Comparison of ENCODE assay signal across 1 cellular context in genomic region chr1:226223157-226223785, GRCh38.
TF ChIP-seq lines count a peak whose summit lies in the region.

MIXL1 (plus strand) TSS chr1:226223664; CDS start chr1:226223682, 18 bp downstream.

TF ChIP-seq in HepG2, 621 proteins besides CTCF, POLR2A, EP300 and RAD21 (continued from another document and continues in another):
- TF ChIP-seq MED1 (CRISPR knock-in tag; IDR thresholded peaks at IDR 0.05) (peak; percentile 78), REPIN1 (CRISPR knock-in tag; IDR thresholded peaks at IDR 0.05; ENCODE audit: borderline replicate concordance, low read depth) (peak; percentile 70; the same call in 1 of the 2 replicates), FOXP1 (IDR thresholded peaks at IDR 0.05) (peak; percentile 15; the same call in 1 of the 2 replicates), FOXP1 (CRISPR knock-in tag; IDR thresholded peaks at IDR 0.05) (peak; percentile 46; the same call in 1 of the 2 replicates), PHF21A (CRISPR knock-in tag; IDR thresholded peaks at IDR 0.05) (peak; percentile 92), CREM (IDR thresholded peaks at IDR 0.05) (peak; percentile 66; the same call in 1 of the 2 replicates), CREM (CRISPR knock-in tag; IDR thresholded peaks at IDR 0.05) (no peak), ZNF7 (CRISPR knock-in tag; IDR thresholded peaks at IDR 0.05) (no peak), GATAD1 (CRISPR knock-in tag; IDR thresholded peaks at IDR 0.05) (peak; percentile 42; the same call in 1 of the 2 replicates), THRA (CRISPR knock-in tag; IDR thresholded peaks at IDR 0.05; ENCODE audit: borderline replicate concordance) (peak; percentile 68; the same call in 1 of the 2 replicates), ZNF441 (CRISPR knock-in tag; IDR thresholded peaks at IDR 0.05; ENCODE audit: borderline replicate concordance) (peak; percentile 33; the same call in 1 of the 2 replicates), YY1 (IDR thresholded peaks at IDR 0.05; ENCODE audit: insufficient read depth, insufficient replicate concordance, low read depth, low read length) (no peak), NFKB2 (CRISPR knock-in tag; IDR thresholded peaks at IDR 0.05; ENCODE audit: borderline replicate concordance) (peak; percentile 33; the same call in 1 of the 2 replicates), SOX13 (IDR thresholded peaks at IDR 0.05) (no peak; the same call in 1 of the 2 replicates), SOX13 (CRISPR knock-in tag; conservative IDR thresholded peaks at IDR 0.05 in 1 of 2, IDR thresholded peaks at IDR 0.05 in 1 of 2) (peak in 1 of 2 experiments; percentile 60; a peak in 2 of 4 replicates), LCORL (IDR thresholded peaks at IDR 0.05) (no peak), LCORL (CRISPR knock-in tag; IDR thresholded peaks at IDR 0.05) (peak; percentile 95), HNRNPH1 (optimal IDR thresholded peaks at IDR 0.05; ENCODE audit: low read depth, low read length) (no peak), TCF7 (IDR thresholded peaks at IDR 0.05; ENCODE audit: low read depth) (peak; percentile 68), HOXD1 (CRISPR knock-in tag; IDR thresholded peaks at IDR 0.05) (peak; percentile 78), CSRNP1 (CRISPR knock-in tag; IDR thresholded peaks at IDR 0.05) (peak; percentile 53; the same call in 1 of the 2 replicates), IRF2 (CRISPR knock-in tag; IDR thresholded peaks at IDR 0.05) (no peak), ZNF660 (CRISPR knock-in tag; IDR thresholded peaks at IDR 0.05; ENCODE audit: borderline replicate concordance, low read depth) (no peak), ZNF543 (CRISPR knock-in tag; IDR thresholded peaks at IDR 0.05) (0 out of 2 replicates have a peak, but pooled peaks have one; percentile 26), POGK (CRISPR knock-in tag; conservative IDR thresholded peaks at IDR 0.05) (peak; percentile 94), ZNF678 (CRISPR knock-in tag; IDR thresholded peaks at IDR 0.05) (no peak), ZMAT3 (CRISPR knock-in tag; conservative IDR thresholded peaks at IDR 0.05) (no peak), TFDP2 (CRISPR knock-in tag; IDR thresholded peaks at IDR 0.05) (peak; percentile 39), ZNF652 (CRISPR knock-in tag; IDR thresholded peaks at IDR 0.05; ENCODE audit: borderline replicate concordance, low read depth) (no peak), ZNF749 (CRISPR knock-in tag; IDR thresholded peaks at IDR 0.05; ENCODE audit: borderline replicate concordance) (no peak), HNRNPLL (IDR thresholded peaks at IDR 0.05; ENCODE audit: low read depth, low read length, poor library complexity, severe bottlenecking) (peak; percentile 97), JARID2 (CRISPR knock-in tag; IDR thresholded peaks at IDR 0.05; ENCODE audit: insufficient replicate concordance) (no peak), GABPB1 (CRISPR knock-in tag; IDR thresholded peaks at IDR 0.05) (peak; percentile 73), HCFC1 (IDR thresholded peaks at IDR 0.05; ENCODE audit: low read depth, low read length) (0 out of 2 replicates have a peak, but pooled peaks have one; percentile 1), TBL1XR1 (IDR thresholded peaks at IDR 0.05; ENCODE audit: borderline replicate concordance, low read length, partially characterized antibody) (no peak), MNT (IDR thresholded peaks at IDR 0.05) (no peak), ZNF331 (CRISPR knock-in tag; IDR thresholded peaks at IDR 0.05) (peak; percentile 60), ZMYM3 (CRISPR knock-in tag; IDR thresholded peaks at IDR 0.05) (0 out of 2 replicates have a peak, but pooled peaks have one; percentile 41), ZBTB38 (CRISPR knock-in tag; IDR thresholded peaks at IDR 0.05) (peak; percentile 83; the same call in 1 of the 2 replicates), NR2C2 (CRISPR knock-in tag; IDR thresholded peaks at IDR 0.05; ENCODE audit: borderline replicate concordance) (peak; percentile 47; the same call in 1 of the 2 replicates), MAF1 (CRISPR knock-in tag; IDR thresholded peaks at IDR 0.05; ENCODE audit: borderline replicate concordance) (no peak; the same call in 1 of the 2 replicates), SMARCC2 (IDR thresholded peaks at IDR 0.05) (no peak), ARNTL (CRISPR knock-in tag; IDR thresholded peaks at IDR 0.05) (peak; percentile 76), CHCHD3 (CRISPR knock-in tag; IDR thresholded peaks at IDR 0.05) (no peak), FOXJ3 (CRISPR knock-in tag; IDR thresholded peaks at IDR 0.05; ENCODE audit: borderline replicate concordance) (peak; percentile 63; the same call in 1 of the 2 replicates), ZNF235 (CRISPR knock-in tag; IDR thresholded peaks at IDR 0.05; ENCODE audit: borderline replicate concordance) (peak; percentile 19; the same call in 1 of the 2 replicates)
- TF ChIP-seq, protein P1, sequence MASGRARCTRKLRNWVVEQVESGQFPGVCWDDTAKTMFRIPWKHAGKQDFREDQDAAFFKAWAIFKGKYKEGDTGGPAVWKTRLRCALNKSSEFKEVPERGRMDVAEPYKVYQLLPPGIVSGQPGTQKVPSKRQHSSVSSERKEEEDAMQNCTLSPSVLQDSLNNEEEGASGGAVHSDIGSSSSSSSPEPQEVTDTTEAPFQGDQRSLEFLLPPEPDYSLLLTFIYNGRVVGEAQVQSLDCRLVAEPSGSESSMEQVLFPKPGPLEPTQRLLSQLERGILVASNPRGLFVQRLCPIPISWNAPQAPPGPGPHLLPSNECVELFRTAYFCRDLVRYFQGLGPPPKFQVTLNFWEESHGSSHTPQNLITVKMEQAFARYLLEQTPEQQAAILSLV (CRISPR knock-in tag; IDR thresholded peaks at IDR 0.05; ENCODE audit: borderline replicate concordance) = peak; percentile 23; the same call in 1 of the 2 replicates
- TF ChIP-seq, protein P2, sequence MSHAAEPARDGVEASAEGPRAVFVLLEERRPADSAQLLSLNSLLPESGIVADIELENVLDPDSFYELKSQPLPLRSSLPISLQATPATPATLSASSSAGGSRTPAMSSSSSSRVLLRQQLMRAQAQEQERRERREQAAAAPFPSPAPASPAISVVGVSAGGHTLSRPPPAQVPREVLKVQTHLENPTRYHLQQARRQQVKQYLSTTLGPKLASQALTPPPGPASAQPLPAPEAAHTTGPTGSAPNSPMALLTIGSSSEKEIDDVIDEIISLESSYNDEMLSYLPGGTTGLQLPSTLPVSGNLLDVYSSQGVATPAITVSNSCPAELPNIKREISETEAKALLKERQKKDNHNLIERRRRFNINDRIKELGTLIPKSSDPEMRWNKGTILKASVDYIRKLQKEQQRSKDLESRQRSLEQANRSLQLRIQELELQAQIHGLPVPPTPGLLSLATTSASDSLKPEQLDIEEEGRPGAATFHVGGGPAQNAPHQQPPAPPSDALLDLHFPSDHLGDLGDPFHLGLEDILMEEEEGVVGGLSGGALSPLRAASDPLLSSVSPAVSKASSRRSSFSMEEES (CRISPR knock-in tag; IDR thresholded peaks at IDR 0.05) = 0 out of 2 replicates have a peak, but pooled peaks have one; percentile 22
- TF ChIP-seq, protein P3, sequence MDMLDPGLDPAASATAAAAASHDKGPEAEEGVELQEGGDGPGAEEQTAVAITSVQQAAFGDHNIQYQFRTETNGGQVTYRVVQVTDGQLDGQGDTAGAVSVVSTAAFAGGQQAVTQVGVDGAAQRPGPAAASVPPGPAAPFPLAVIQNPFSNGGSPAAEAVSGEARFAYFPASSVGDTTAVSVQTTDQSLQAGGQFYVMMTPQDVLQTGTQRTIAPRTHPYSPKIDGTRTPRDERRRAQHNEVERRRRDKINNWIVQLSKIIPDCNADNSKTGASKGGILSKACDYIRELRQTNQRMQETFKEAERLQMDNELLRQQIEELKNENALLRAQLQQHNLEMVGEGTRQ (IDR thresholded peaks at IDR 0.05; ENCODE audit: low read depth, low read length) = no peak
- TF ChIP-seq, protein P3 (CRISPR knock-in tag; IDR thresholded peaks at IDR 0.05; ENCODE audit: borderline replicate concordance) = peak; percentile 54; the same call in 1 of the 2 replicates
- TF ChIP-seq, protein P4, sequence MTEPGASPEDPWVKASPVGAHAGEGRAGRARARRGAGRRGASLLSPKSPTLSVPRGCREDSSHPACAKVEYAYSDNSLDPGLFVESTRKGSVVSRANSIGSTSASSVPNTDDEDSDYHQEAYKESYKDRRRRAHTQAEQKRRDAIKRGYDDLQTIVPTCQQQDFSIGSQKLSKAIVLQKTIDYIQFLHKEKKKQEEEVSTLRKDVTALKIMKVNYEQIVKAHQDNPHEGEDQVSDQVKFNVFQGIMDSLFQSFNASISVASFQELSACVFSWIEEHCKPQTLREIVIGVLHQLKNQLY (CRISPR knock-in tag; IDR thresholded peaks at IDR 0.05) = peak; percentile 49; the same call in 1 of the 2 replicates
- TF ChIP-seq, protein P5, sequence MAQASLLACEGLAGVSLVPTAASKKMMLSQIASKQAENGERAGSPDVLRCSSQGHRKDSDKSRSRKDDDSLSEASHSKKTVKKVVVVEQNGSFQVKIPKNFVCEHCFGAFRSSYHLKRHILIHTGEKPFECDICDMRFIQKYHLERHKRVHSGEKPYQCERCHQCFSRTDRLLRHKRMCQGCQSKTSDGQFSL (CRISPR knock-in tag; IDR thresholded peaks at IDR 0.05) = peak; percentile 83
- TF ChIP-seq, protein P6, sequence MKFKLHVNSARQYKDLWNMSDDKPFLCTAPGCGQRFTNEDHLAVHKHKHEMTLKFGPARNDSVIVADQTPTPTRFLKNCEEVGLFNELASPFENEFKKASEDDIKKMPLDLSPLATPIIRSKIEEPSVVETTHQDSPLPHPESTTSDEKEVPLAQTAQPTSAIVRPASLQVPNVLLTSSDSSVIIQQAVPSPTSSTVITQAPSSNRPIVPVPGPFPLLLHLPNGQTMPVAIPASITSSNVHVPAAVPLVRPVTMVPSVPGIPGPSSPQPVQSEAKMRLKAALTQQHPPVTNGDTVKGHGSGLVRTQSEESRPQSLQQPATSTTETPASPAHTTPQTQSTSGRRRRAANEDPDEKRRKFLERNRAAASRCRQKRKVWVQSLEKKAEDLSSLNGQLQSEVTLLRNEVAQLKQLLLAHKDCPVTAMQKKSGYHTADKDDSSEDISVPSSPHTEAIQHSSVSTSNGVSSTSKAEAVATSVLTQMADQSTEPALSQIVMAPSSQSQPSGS (CRISPR knock-in tag; IDR thresholded peaks at IDR 0.05) = peak; percentile 24; the same call in 1 of the 2 replicates
